11 cellular contexts compared by ENCODE assay signal in genomic region chr5:132095077-132095744, GRCh38. TPM values are rescaled to one million over a fixed set of nuclear protein-coding genes. Genes with fewer than 3 reads are reported as not detected.
A peak's percentile ranks its signal among the peaks of the same experiment; 100 is the strongest.
DNase-seq lines count a peak whose midpoint lies in the region; ATAC-seq, FAIRE-seq and TF ChIP-seq lines count a peak whose summit lies in the region.
"Had no signal": no experiment of that assay in that cellular context is flagged by ENCODE, and none has a peak within 500 bp of the region (broad histone marks: within the 10 kb centered on the region; RNA-seq: fewer than 3 reads in every experiment).

No MANE protein-coding gene starts in this region.

- peaks cover 2% of the 10 kb centered on the region; the same call in 1 of the 2 replicates for H3K27me3 Mint-ChIP-seq in HFFc6 (ENCODE audit: insufficient read depth)

- H3K9ac ChIP-seq in BLaER1 treated with 17β-estradiol and CSF1 and Interleukin-3, amounts not matched to agents 10 nM and 100 nM, result no peak overlapping the region
- H3K9ac ChIP-seq in K562 (ENCODE audit: insufficient read depth in 1 of 2, low read depth in 2 of 2, low read length in 2 of 2), result no peak overlapping the region

- H3K4me3 Mint-ChIP-seq in HFFc6, result peak overlapping the region; percentile 77

- TF ChIP-seq POLR2A in K562 (conservative IDR thresholded peaks at IDR 0.05), result no peak
- no peak for TF ChIP-seq POLR2A in H54 (IDR thresholded peaks at IDR 0.05; ENCODE audit: low read depth, low read length)

- TF ChIP-seq CTCF in HFFc6 (IDR thresholded peaks at IDR 0.05), result no peak
- no peak for TF ChIP-seq CTCF in K562 (IDR thresholded peaks at IDR 0.05 in 2 of 3, conservative IDR thresholded peaks at IDR 0.05 in 1 of 3; ENCODE audit: insufficient read depth in 2 of 3, low read depth in 1 of 3, low read length in 3 of 3)
- no peak for TF ChIP-seq CTCF in mucosa of descending colon (IDR thresholded peaks at IDR 0.05)

- CTCF ChIA-PET in K562 (lab: Yijun Ruan, JAX; ENCODE audit: low intra/inter-chr PET ratio), result no interaction called here

- DNase-seq in HFFc6 (no peak), K562 (ENCODE audit: extremely low read depth in 1 of 4, low spot score in 3 of 4) (no peak), mucosa of descending colon (no peak), dedifferentiated amniotic fluid mesenchymal stem cell (ENCODE audit: extremely low spot score) (no peak), H54 (ENCODE audit: insufficient read length, low spot score) (no peak), SIG-M5 (lab: John Stamatoyannopoulos, UW) (no peak)
- DNase-seq: Karpas-422 had no signal

- peak overlapping the region; percentile 98 for H3K27ac Mint-ChIP-seq in HFFc6

- POLR2A ChIA-PET in K562 (lab: Yijun Ruan, JAX), result interaction anchor here (1.0 kb wide), 1 partner anchor 395 kb away, joined by 3 read pairs; the partner anchor contains the start of gene IRF1

- FAIRE-seq in K562 (lab: Jason Lieb, UNC) (no peak), H54 (lab: Jason Lieb, UNC) (no peak)

- TF ChIP-seq RAD21 in K562 (CRISPR knock-in tag; conservative IDR thresholded peaks at IDR 0.05 in 1 of 2, IDR thresholded peaks at IDR 0.05 in 1 of 2), result no peak

- no peaks in the 10 kb centered on the region for H3K9me1 ChIP-seq in K562 (ENCODE audit: control insufficient read depth, insufficient read depth, low read length)

- H3K4me3 ChIP-seq in BLaER1 treated with 17β-estradiol and CSF1 and Interleukin-3, amounts not matched to agents 10 nM and 100 nM, result no peak overlapping the region
- H3K4me3 ChIP-seq in K562, result no peak overlapping the region
- H3K4me3 ChIP-seq in mucosa of descending colon, result no peak overlapping the region
- H3K4me3 ChIP-seq: skin epidermis had no signal

- H3K27me3 ChIP-seq in BLaER1 treated with 17β-estradiol and CSF1 and Interleukin-3, amounts not matched to agents 10 nM and 100 nM, result peaks cover 0 to 94% (median 0%) of the 10 kb centered on the region in 11 experiments; a peak in 6 of 22 replicates
- H3K27me3 ChIP-seq in K562 (ENCODE audit: control insufficient read depth in 2 of 2, insufficient read depth in 2 of 2, low read length in 2 of 2), result no peaks in the 10 kb centered on the region

- no peak overlapping the region for H2AFZ ChIP-seq in K562 (ENCODE audit: low read depth, low read length)

- peak overlapping the region; percentile 26 to 78 (median 61) for H3K4me2 ChIP-seq in BLaER1 treated with 17β-estradiol and CSF1 and Interleukin-3, amounts not matched to agents 10 nM and 100 nM
- no peak overlapping the region for H3K4me2 ChIP-seq in K562 (ENCODE audit: insufficient read depth, low read length)

- no peaks in the 10 kb centered on the region for H3K36me3 ChIP-seq in BLaER1 treated with 17β-estradiol and CSF1 and Interleukin-3, amounts not matched to agents 10 nM and 100 nM
- H3K36me3 ChIP-seq in K562 (ENCODE audit: control insufficient read depth, insufficient read depth, low read length), result no peaks in the 10 kb centered on the region
- no peaks in the 10 kb centered on the region for H3K36me3 ChIP-seq in mucosa of descending colon (ENCODE audit: low read depth)

- no peaks in the 10 kb centered on the region; the same call in 2 of the 3 replicates for H3K79me2 ChIP-seq in K562 (ENCODE audit: control insufficient read depth, insufficient read depth, low read length)

- 0 out of 22 replicates have a peak overlapping the region, but pooled peaks of 1 of the 11 experiments have one; percentile 13 for H3K27ac ChIP-seq in BLaER1 treated with 17β-estradiol and CSF1 and Interleukin-3, amounts not matched to agents 10 nM and 100 nM
- no peak overlapping the region for H3K27ac ChIP-seq in K562 (ENCODE audit: extremely low read depth, low read depth, low read length)
- H3K27ac ChIP-seq: VCaP had no signal

- no TSS peak for BruUV-seq in K562 (replicated peaks; lab: Mats Ljungman, UMichigan)

- no peaks in the 10 kb centered on the region for H3K9me3 ChIP-seq in BLaER1 treated with 17β-estradiol and CSF1 and Interleukin-3, amounts not matched to agents 10 nM and 100 nM (replicated peaks in 1 of 11)
- H3K9me3 ChIP-seq in K562 (replicated peaks; ENCODE audit: control insufficient read depth, insufficient read depth, low read depth, low read length) (no peaks in the 10 kb centered on the region), mucosa of descending colon (no peaks in the 10 kb centered on the region)

- no peak for ATAC-seq in K562
- ATAC-seq in mucosa of descending colon, result peak; percentile 16
- no peak for ATAC-seq in GM18873 (IDR thresholded peaks at IDR 0.05; ENCODE audit: low FRiP score, unreplicated experiment)

- H3K4me1 Mint-ChIP-seq in HFFc6 (ENCODE audit: low read depth), result peaks cover 78% of the 10 kb centered on the region

- 50% methylated on average over 4 of the region's 5 CpGs for WGBS in K562 (ENCODE audit: insufficient coverage, low coverage, missing lambda C conversion rate)

- in situ Hi-C loops in K562 (cut with MboI), result no loop called here

- H4K20me1 ChIP-seq in BLaER1 treated with 17β-estradiol and CSF1 and Interleukin-3, amounts not matched to agents 10 nM and 100 nM, result peaks cover 0 to 4% (median 0%) of the 10 kb centered on the region in 11 experiments; a peak in 1 of 22 replicates
- no peaks in the 10 kb centered on the region for H4K20me1 ChIP-seq in K562 (replicated peaks; ENCODE audit: control insufficient read depth, insufficient read depth, low read length)

- peaks cover 15 to 34% (median 31%) of the 10 kb centered on the region in 10 experiments for H3K4me1 ChIP-seq in BLaER1 treated with 17β-estradiol and CSF1 and Interleukin-3, amounts not matched to agents 10 nM and 100 nM
- H3K4me1 ChIP-seq in K562 (replicated peaks in 1 of 2; ENCODE audit: control insufficient read depth in 2 of 2, insufficient read depth in 2 of 2, low read length in 2 of 2), result peaks cover 9 to 39% of the 10 kb centered on the region in 2 experiments
- H3K4me1 ChIP-seq in mucosa of descending colon (ENCODE audit: low read depth), result no peaks in the 10 kb centered on the region

- no peak for TF ChIP-seq EP300 in K562 (IDR thresholded peaks at IDR 0.05; ENCODE audit: low read length)

- no peaks in the 10 kb centered on the region for H3K9me3 Mint-ChIP-seq in HFFc6

- H3K36me3 Mint-ChIP-seq in HFFc6 (ENCODE audit: low read depth), result no peaks in the 10 kb centered on the region

- intact Hi-C loops in K562 (cut with micrococcal nuclease) (no loop called here), mucosa of descending colon (cut with DNase I, micrococcal nuclease) (no loop called here)

TF ChIP-seq in K562, 482 proteins besides CTCF, POLR2A, EP300 and RAD21 (continues in another document):
- TF ChIP-seq KLF16 (IDR thresholded peaks at IDR 0.05), result no peak
- 0 out of 2 replicates have a peak, but pooled peaks have one; percentile 17 for TF ChIP-seq MAX (CRISPR knock-in tag; IDR thresholded peaks at IDR 0.05)
- no peak for TF ChIP-seq FOXJ2 (tag; IDR thresholded peaks at IDR 0.05)
- no peak for TF ChIP-seq SMAD1 (IDR thresholded peaks at IDR 0.05; ENCODE audit: low read depth, low read length, partially characterized antibody)
- no peak for TF ChIP-seq PURB (CRISPR knock-in tag; IDR thresholded peaks at IDR 0.05; ENCODE audit: low read depth)

RNA-seq across cellular contexts. Expression of gene CSF2, which starts 21.6 kb away (rescaled TPM):
- total RNA-seq in HFFc6 (2021; fragmentation: NEBNext Ultra II Directional; extraction: Animal tissue kit (Norgen Biotek cat#: 25700)), result under 1 TPM in 1 of 6 experiments, not detected in 5; 0.21 TPM
- not detected in 2 replicates for total RNA-seq in K562 (2011; cell fraction: chromatin; rRNA removed; ENCODE audit: low replicate concordance)
- not detected in 2 replicates for total RNA-seq in K562 (2011; cell fraction: nucleolus; rRNA removed)
- not detected in 2 replicates for total RNA-seq in K562 (2011; cell fraction: nucleoplasm; rRNA removed)
- total RNA-seq in K562 (2014; rRNA removed), result not detected in 2 replicates
- total RNA-seq in K562 (2014; rRNA removed; fragmentation: Illumina TruSeq; extraction: Trizol), result not detected in 2 replicates
- 0.25 TPM in 1 of 2 replicates, not detected in the other for total RNA-seq in K562 (2015; rRNA removed; fragmentation: Illumina TruSeq; extraction: Trizol)
- 0.29 TPM in 1 of 2 replicates, not detected in the other for total RNA-seq in K562 (2021)
- polyA plus RNA-seq in K562 (2011; rRNA removed), result not detected in 2 replicates
- polyA plus RNA-seq in K562 (2011; cell fraction: cytosol; rRNA removed), result not detected in 2 replicates
- polyA plus RNA-seq in K562 (2011; cell fraction: nucleus; rRNA removed), result 0.30 TPM in 1 of 2 replicates, not detected in the other
- polyA plus RNA-seq in K562 (2012), result 0.13 TPM in 1 of 2 replicates, not detected in the other
- polyA plus RNA-seq in K562 (2014; fragmentation: Illumina TruSeq; extraction: Trizol), result not detected in 2 replicates
- not detected for polyA plus RNA-seq in K562 (2014; fragmentation: Nextera tagmentation; extraction: Ambion mirVana)
- polyA plus RNA-seq in K562 (2014; rRNA removed), result not detected in 2 replicates
- not detected in 2 replicates for polyA minus RNA-seq in K562 (2011; rRNA and poly(A)+ RNA removed)
- not detected in 2 replicates for polyA minus RNA-seq in K562 (2011; cell fraction: cytosol; rRNA and poly(A)+ RNA removed)
- not detected in 2 replicates for polyA minus RNA-seq in K562 (2011; cell fraction: nucleus; rRNA and poly(A)+ RNA removed)
- total RNA-seq in mucosa of descending colon, result not detected

RNA-seq across cellular contexts. Expression of gene IL3, which starts 34.8 kb away (rescaled TPM):
- total RNA-seq in HFFc6 (2021; fragmentation: NEBNext Ultra II Directional; extraction: Animal tissue kit (Norgen Biotek cat#: 25700)), result not detected
- not detected in 2 replicates for total RNA-seq in K562 (2011; cell fraction: chromatin; rRNA removed; ENCODE audit: low replicate concordance)
- total RNA-seq in K562 (2011; cell fraction: nucleolus; rRNA removed), result not detected in 2 replicates
- total RNA-seq in K562 (2011; cell fraction: nucleoplasm; rRNA removed), result not detected in 2 replicates
- total RNA-seq in K562 (2014; rRNA removed) (not detected in 2 replicates), K562 (2014; rRNA removed; fragmentation: Illumina TruSeq; extraction: Trizol) (not detected in 2 replicates), K562 (2015; rRNA removed; fragmentation: Illumina TruSeq; extraction: Trizol) (not detected in 2 replicates), K562 (2021) (not detected in 2 replicates), mucosa of descending colon (not detected)
- polyA plus RNA-seq in K562 (2011; rRNA removed) (not detected in 2 replicates), K562 (2014; fragmentation: Illumina TruSeq; extraction: Trizol) (not detected in 2 replicates), K562 (2014; fragmentation: Nextera tagmentation; extraction: Ambion mirVana) (not detected), K562 (2014; rRNA removed) (not detected in 2 replicates)
- polyA plus RNA-seq in K562 (2011; cell fraction: cytosol; rRNA removed), result not detected in 2 replicates
- polyA plus RNA-seq in K562 (2011; cell fraction: nucleus; rRNA removed), result not detected in 2 replicates
- 0.08 and 0.12 TPM in 2 replicates for polyA plus RNA-seq in K562 (2012)
- polyA minus RNA-seq in K562 (2011; rRNA and poly(A)+ RNA removed), result not detected in 2 replicates
- not detected in 2 replicates for polyA minus RNA-seq in K562 (2011; cell fraction: cytosol; rRNA and poly(A)+ RNA removed)
- polyA minus RNA-seq in K562 (2011; cell fraction: nucleus; rRNA and poly(A)+ RNA removed), result not detected in 2 replicates
